ENCODE assay signal across 14 cellular contexts in genomic region chr2:101206080-101206479, GRCh38. TPM values are rescaled to one million over a fixed set of nuclear protein-coding genes. Genes with fewer than 3 reads are reported as not detected.
DNase-seq lines count a peak whose midpoint lies in the region; ATAC-seq and TF ChIP-seq lines count a peak whose summit lies in the region.
"Had no signal": no experiment of that assay in that cellular context is flagged by ENCODE, and none has a peak within 500 bp of the region (broad histone marks: within the 10 kb centered on the region; RNA-seq: fewer than 3 reads in every experiment).

No MANE protein-coding gene starts in this region.

- WGBS in mammary epithelial cell (ENCODE audit: low coverage, missing lambda C conversion rate), result 63% methylated on average over 4 of the region's 4 CpGs

- H3K79me2 ChIP-seq in mammary epithelial cell (ENCODE audit: insufficient read depth, low read length), result no peaks in the 10 kb centered on the region

- in situ Hi-C loops in mammary epithelial cell (cut with MboI; ENCODE audit: low sequenced_read_pairs in 2 of 2), result loop anchor here (10.0 to 25.0 kb wide), 2 partner anchors 181 to 594 kb away; no protein-coding TSS in a partner anchor

- H3K36me3 ChIP-seq in mammary epithelial cell (ENCODE audit: insufficient read depth, low read length), result no peaks in the 10 kb centered on the region
- H3K36me3 ChIP-seq: pancreas, suprapubic skin had no signal

- H3K27me3 ChIP-seq in mammary epithelial cell (ENCODE audit: insufficient read depth, low read length), result no peaks in the 10 kb centered on the region
- H3K27me3 ChIP-seq: pancreas, suprapubic skin had no signal

- H3K27me3 Mint-ChIP-seq in MCF 10A (ENCODE audit: insufficient read depth, unreplicated experiment), result no peaks in the 10 kb centered on the region
- H3K27me3 Mint-ChIP-seq in HFFc6 (ENCODE audit: insufficient read depth), result peaks cover 4% of the 10 kb centered on the region
- H3K27me3 Mint-ChIP-seq in immature natural killer cell (ENCODE audit: low read depth in 3 of 3), result no peaks in the 10 kb centered on the region
- no peaks in the 10 kb centered on the region for H3K27me3 Mint-ChIP-seq in stimulated activated naive B cell treated with anti-CD40 and anti-IgM and Interleukin-4, amounts not matched to agents 10 μg/mL and 1 μg/mL and 100 μg/mL, for 72 hours

- dilution Hi-C loops in mammary epithelial cell (cut with HindIII; ENCODE audit: low sequenced_read_pairs), result no loop called here

- H3K9ac ChIP-seq in mammary epithelial cell (ENCODE audit: insufficient read depth, low read length), result no peak overlapping the region

- peak in 1 of 2 donors; percentile 4 for ATAC-seq in stimulated activated naive B cell treated with anti-CD40 and anti-IgM and Interleukin-4, amounts not matched to agents 10 μg/mL and 1 μg/mL and 100 μg/mL, for 72 hours (replicated peaks)
- no peak for ATAC-seq in HG02610 (IDR thresholded peaks at IDR 0.05; ENCODE audit: unreplicated experiment)

- H3K4me3 ChIP-seq in mammary epithelial cell (replicated peaks in 1 of 3; ENCODE audit: insufficient read depth in 1 of 3, low read depth in 2 of 3, low read length in 3 of 3), result no peak overlapping the region

- BruUV-seq in MCF 10A (replicated peaks; lab: Mats Ljungman, UMichigan), result no TSS peak
- no TSS peak for BruUV-seq in mammary epithelial cell (replicated peaks; lab: Mats Ljungman, UMichigan)

- no peak overlapping the region for H3K27ac ChIP-seq in mammary epithelial cell (ENCODE audit: insufficient read depth, low read depth, low read length)
- H3K27ac ChIP-seq: pancreas, suprapubic skin had no signal

- CTCF ChIA-PET in MCF 10A (lab: Yijun Ruan, JAX), result interaction anchor here (1.0 to 7.0 kb wide), 26 partner anchors 10 to 232 kb away, joined by 3 to 107 read pairs (median 8); partner anchors contain the start of genes CNOT11, RPL31 and TBC1D8
- CTCF ChIA-PET in mammary epithelial cell (lab: Charles Lee; ENCODE audit: low non-redundant PET), result interaction anchor here (0.7 to 1.1 kb wide), 2 partner anchors 12 to 169 kb away, joined by 3 to 13 read pairs; no protein-coding TSS in a partner anchor

- DNase-seq in MCF 10A (ENCODE audit: unreplicated experiment) (no peak), mammary epithelial cell (no peak), HFFc6 (no peak), immature natural killer cell (no peak), SHP77 (lab: John Stamatoyannopoulos, UW) (no peak), HuH-7.5 (ENCODE audit: low spot score) (no peak)
- DNase-seq in stimulated activated naive B cell treated with anti-CD40 and anti-IgM and Interleukin-4, amounts not matched to agents 10 μg/mL and 1 μg/mL and 100 μg/mL, for 72 hours, result no peak
- DNase-seq: NCI-H1048, NCI-H187 treated with DMSO at 0.1 percent for 48 hours, SHP77 treated with DMSO at 0.1 percent for 48 hours had no signal

- no peak overlapping the region for H3K4me2 ChIP-seq in mammary epithelial cell (ENCODE audit: insufficient read depth, low read depth, low read length)

- H2AFZ ChIP-seq in mammary epithelial cell (ENCODE audit: low read depth, low read length), result no peak overlapping the region

- intact Hi-C loops in MCF 10A (cut with micrococcal nuclease) (no loop called here), mammary epithelial cell (cut with micrococcal nuclease) (loop anchor here (5.0 kb wide), 1 partner anchor 474 kb away; no protein-coding TSS in a partner anchor)

- H3K27ac Mint-ChIP-seq in MCF 10A (ENCODE audit: low read depth, unreplicated experiment) (peak overlapping the region; percentile 63), HFFc6 (no peak overlapping the region), immature natural killer cell (peak overlapping the region in 1 of 6 donors; percentile 79)
- H3K27ac Mint-ChIP-seq in stimulated activated naive B cell treated with anti-CD40 and anti-IgM and Interleukin-4, amounts not matched to agents 10 μg/mL and 1 μg/mL and 100 μg/mL, for 72 hours, result peak overlapping the region; percentile 31
- H3K27ac Mint-ChIP-seq: stimulated activated effector memory CD8-positive, alpha-beta T cell treated with anti-CD3 and anti-CD28 coated beads, Interleukin-12 subunit alpha, Interleukin-12 subunit beta, amount 100 ng/mL, for 72 hours had no signal

- TF ChIP-seq CTCF in MCF 10A (IDR thresholded peaks at IDR 0.05; ENCODE audit: unreplicated experiment) (no peak), mammary epithelial cell (conservative IDR thresholded peaks at IDR 0.05 in 1 of 2, IDR thresholded peaks at IDR 0.05 in 1 of 2; ENCODE audit: extremely low read depth in 1 of 2, insufficient read depth in 1 of 2, low read depth in 1 of 2, low read length in 2 of 2) (no peak), HFFc6 (IDR thresholded peaks at IDR 0.05) (no peak)

- peaks cover 3% of the 10 kb centered on the region for H3K4me1 ChIP-seq in mammary epithelial cell (ENCODE audit: insufficient read depth, low read length)
- H3K4me1 ChIP-seq: suprapubic skin had no signal

- POLR2A ChIA-PET in MCF 10A (lab: Yijun Ruan, JAX), result interaction anchor here (0.7 to 2.9 kb wide), 10 partner anchors 11 to 204 kb away, joined by 3 to 22 read pairs (median 5); partner anchors contain the start of gene RPL31

- H3K4me1 Mint-ChIP-seq in MCF 10A (ENCODE audit: insufficient read depth, unreplicated experiment) (no peaks in the 10 kb centered on the region), HFFc6 (ENCODE audit: low read depth) (peaks cover 15% of the 10 kb centered on the region; the same call in 1 of the 2 replicates), immature natural killer cell (peaks cover 11 to 16% of the 10 kb centered on the region in 2 donors)
- peaks cover 5 to 12% of the 10 kb centered on the region in 2 donors for H3K4me1 Mint-ChIP-seq in stimulated activated naive B cell treated with anti-CD40 and anti-IgM and Interleukin-4, amounts not matched to agents 10 μg/mL and 1 μg/mL and 100 μg/mL, for 72 hours

- H3K36me3 Mint-ChIP-seq in MCF 10A (ENCODE audit: insufficient read depth, unreplicated experiment) (no peaks in the 10 kb centered on the region), HFFc6 (ENCODE audit: low read depth) (0 out of 2 replicates have a peak, but pooled peaks cover 7% of the 10 kb centered on the region), immature natural killer cell (peaks cover 0 to 5% (median 4%) of the 10 kb centered on the region in 3 donors)
- peaks cover 0 to 2% of the 10 kb centered on the region in 2 donors for H3K36me3 Mint-ChIP-seq in stimulated activated naive B cell treated with anti-CD40 and anti-IgM and Interleukin-4, amounts not matched to agents 10 μg/mL and 1 μg/mL and 100 μg/mL, for 72 hours
- H3K36me3 Mint-ChIP-seq: stimulated activated effector memory CD8-positive, alpha-beta T cell treated with anti-CD3 and anti-CD28 coated beads, Interleukin-12 subunit alpha, Interleukin-12 subunit beta, amount 100 ng/mL, for 72 hours had no signal

- H3K9me3 Mint-ChIP-seq in MCF 10A (ENCODE audit: unreplicated experiment), result peaks cover 13% of the 10 kb centered on the region
- peaks cover 7% of the 10 kb centered on the region for H3K9me3 Mint-ChIP-seq in HFFc6
- H3K9me3 Mint-ChIP-seq in immature natural killer cell, result peaks cover 0 to 3% (median 0%) of the 10 kb centered on the region in 6 donors
- H3K9me3 Mint-ChIP-seq in stimulated activated naive B cell treated with anti-CD40 and anti-IgM and Interleukin-4, amounts not matched to agents 10 μg/mL and 1 μg/mL and 100 μg/mL, for 72 hours, result peaks cover 8 to 14% of the 10 kb centered on the region in 2 donors
- H3K9me3 Mint-ChIP-seq: stimulated activated effector memory CD8-positive, alpha-beta T cell treated with anti-CD3 and anti-CD28 coated beads, Interleukin-12 subunit alpha, Interleukin-12 subunit beta, amount 100 ng/mL, for 72 hours had no signal

- H3K4me3 Mint-ChIP-seq in MCF 10A (ENCODE audit: unreplicated experiment) (no peak overlapping the region), HFFc6 (peak overlapping the region; percentile 78; the same call in 1 of the 2 replicates), immature natural killer cell (peak overlapping the region in 3 of 5 donors; percentile 33 to 66 (median 58))
- no peak overlapping the region for H3K4me3 Mint-ChIP-seq in stimulated activated naive B cell treated with anti-CD40 and anti-IgM and Interleukin-4, amounts not matched to agents 10 μg/mL and 1 μg/mL and 100 μg/mL, for 72 hours

- no peaks in the 10 kb centered on the region for H4K20me1 ChIP-seq in mammary epithelial cell (ENCODE audit: insufficient read depth, low read length)

- H3K9me3 ChIP-seq in mammary epithelial cell (replicated peaks; ENCODE audit: insufficient read depth, low read length), result no peaks in the 10 kb centered on the region
- H3K9me3 ChIP-seq: pancreas, suprapubic skin had no signal

RNA-seq across cellular contexts. Expression of gene CNOT11, which starts 46.6 kb away (rescaled TPM):
- 33.4 and 38.5 TPM in 2 replicates for total RNA-seq in MCF 10A (2022)
- 10 to 100 TPM; 43.8 to 53.7 TPM for total RNA-seq in mammary epithelial cell
- 64.3 TPM for polyA plus RNA-seq in mammary epithelial cell
- 186 TPM for polyA minus RNA-seq in mammary epithelial cell
- 10 to 100 TPM; 38.1 to 53.8 (median 43.0) TPM for total RNA-seq in HFFc6 (2021; fragmentation: NEBNext Ultra II Directional; extraction: Animal tissue kit (Norgen Biotek cat#: 25700))
- 10 to 100 TPM; 37.0 to 56.9 (median 39.3) TPM for polyA plus RNA-seq in immature natural killer cell

RNA-seq across cellular contexts. Expression of gene TBC1D8, which starts 54.9 kb away (rescaled TPM):
- total RNA-seq in MCF 10A (2022) (48.1 and 50.9 TPM in 2 replicates), mammary epithelial cell (10 to 100 TPM in 1 of 2 donors, 1 to 10 TPM in 1; 9.0 to 19.2 TPM)
- polyA plus RNA-seq in mammary epithelial cell (13.2 TPM), immature natural killer cell (under 1 TPM in 2 of 3 donors, not detected in 1; 0.17 to 0.64 TPM)
- 28.4 TPM for polyA minus RNA-seq in mammary epithelial cell
- total RNA-seq in HFFc6 (2021; fragmentation: NEBNext Ultra II Directional; extraction: Animal tissue kit (Norgen Biotek cat#: 25700)), result 1 to 10 TPM; 1.2 to 2.0 (median 1.5) TPM

Comparison
In these comparisons a context has a peak if more than half of its experiments do, and no peak if none do; other contexts are left out.
1. H3K4me3 Mint-ChIP-seq: peak in HFFc6 (single experiment) and immature natural killer cell (3 of 5); none in MCF 10A (single experiment) and stimulated activated naive B cell treated with anti-CD40 and anti-IgM and Interleukin-4, amounts not matched to agents 10 μg/mL and 1 μg/mL and 100 μg/mL, for 72 hours (0 of 2).